In genomic region chr4:173181769-173182374, GRCh38 we compare ENCODE assay signal across 12 cellular contexts. TPM values are rescaled to one million over a fixed set of nuclear protein-coding genes. Genes with fewer than 3 reads are reported as not detected.
A peak's percentile ranks its signal among the peaks of the same experiment; 100 is the strongest.
DNase-seq lines count a peak whose midpoint lies in the region; ATAC-seq, FAIRE-seq and TF ChIP-seq lines count a peak whose summit lies in the region.
"Had no signal": no experiment of that assay in that cellular context is flagged by ENCODE, and none has a peak within 500 bp of the region (broad histone marks: within the 10 kb centered on the region; RNA-seq: fewer than 3 reads in every experiment).

No MANE protein-coding gene starts in this region.

- H3K9ac ChIP-seq in adipocyte (ENCODE audit: low read length) (peak overlapping the region; percentile 55), H9 (ENCODE audit: extremely low read depth, insufficient read length, low read length) (no peak overlapping the region)

- 60 to 65% methylated on average over 3 of the region's 3 CpGs for WGBS in pancreas, 2 donors
- no CpG with 5 or more reads among the region's 3 CpGs for WGBS in H9 (ENCODE audit: extremely low coverage, insufficient read length, low lambda C conversion rate)

- H3K4me1 ChIP-seq in adipocyte (ENCODE audit: control insufficient read depth, insufficient read depth, low read length) = peaks cover 40% of the 10 kb centered on the region
- H3K4me1 ChIP-seq in pancreas = peaks cover 15 to 53% (median 42%) of the 10 kb centered on the region in 3 donors
- peaks cover 10% of the 10 kb centered on the region; the same call in 1 of the 2 replicates for H3K4me1 ChIP-seq in H9 (ENCODE audit: insufficient read depth, low read length)

- H4K8ac ChIP-seq in H9 (replicated peaks; ENCODE audit: insufficient read length, low read depth, low read length) = no peak overlapping the region

- TF ChIP-seq CTCF in pancreas (IDR thresholded peaks at IDR 0.05) (no peak), H9 (conservative IDR thresholded peaks at IDR 0.05) (no peak)

- H3K36me3 Mint-ChIP-seq in H9 (ENCODE audit: insufficient read depth in 1 of 3, low read depth in 3 of 3) = peaks cover 21 to 24% (median 24%) of the 10 kb centered on the region in 3 experiments

- H3K4ac ChIP-seq in H9 (ENCODE audit: low read depth, low read length) = no peak overlapping the region

- no peak overlapping the region for H3K23ac ChIP-seq in H9 (ENCODE audit: insufficient read length, low read depth, low read length)

- no peak overlapping the region for H3K18ac ChIP-seq in H9 (ENCODE audit: insufficient read length, low read depth, low read length)

- H3K14ac ChIP-seq in H9 (ENCODE audit: insufficient read depth, low read length) = no peak overlapping the region

- no peak overlapping the region for H2BK15ac ChIP-seq in H9 (ENCODE audit: low read depth, low read length)

- H2BK120ac ChIP-seq in H9 (ENCODE audit: low read depth, low read length, poor library complexity, severe bottlenecking) = no peak overlapping the region

- no peak overlapping the region for H2AFZ ChIP-seq in H9 (ENCODE audit: low read length)

- peaks cover 3% of the 10 kb centered on the region for H3K79me1 ChIP-seq in H9 (ENCODE audit: insufficient read depth, low read depth, low read length, poor library complexity, severe bottlenecking)

- ATAC-seq in HG02938 (IDR thresholded peaks at IDR 0.05; ENCODE audit: unreplicated experiment) (peak; percentile 81), pancreas (peak; percentile 44 to 73 (median 60))
- ATAC-seq: gastrocnemius medialis had no signal

- no peak overlapping the region for H2BK5ac ChIP-seq in H9 (ENCODE audit: insufficient read length, low read length)

- intact Hi-C loops in pancreas (cut with DNase I) = no loop called here

- H3K27me3 Mint-ChIP-seq in H9 (ENCODE audit: low read depth) = no peaks in the 10 kb centered on the region
- H3K27me3 Mint-ChIP-seq: B cell had no signal

- peaks cover 13 to 23% of the 10 kb centered on the region in 2 experiments for H3K4me1 Mint-ChIP-seq in H9

- H3K23me2 ChIP-seq in H9 (ENCODE audit: insufficient read length, low read depth, low read length, poor library complexity, severe bottlenecking) = no peaks in the 10 kb centered on the region

- H3K79me2 ChIP-seq in H9 (ENCODE audit: insufficient read depth, low read length) = peaks cover 30% of the 10 kb centered on the region; the same call in 1 of the 2 replicates

- H3K27ac Mint-ChIP-seq in H9 = no peak overlapping the region
- H3K27ac Mint-ChIP-seq: B cell had no signal

- DNase-seq in NCI-H1436 treated with DMSO at 0.1 percent for 48 hours (lab: John Stamatoyannopoulos, UW) (peak; percentile 8), NCI-H1436 (lab: John Stamatoyannopoulos, UW) (no peak), adipocyte (ENCODE audit: low read depth) (peak; percentile 58), pancreas (no peak), OCI-M2 (lab: John Stamatoyannopoulos, UW; ENCODE audit: unreplicated experiment) (no peak), 8988T (no peak), H9 (no peak)
- DNase-seq: gastrocnemius medialis, NCI-H446 had no signal

- H3T11ph ChIP-seq in H9 (ENCODE audit: low read length) = no peak overlapping the region

- H4K20me1 ChIP-seq in H9 (ENCODE audit: control insufficient read depth, insufficient read depth, insufficient read length) = no peaks in the 10 kb centered on the region

- no peak overlapping the region for H2BK12ac ChIP-seq in H9 (ENCODE audit: insufficient read length, low read depth, low read length)

- H2AK5ac ChIP-seq in H9 (ENCODE audit: insufficient read length, low read length) = no peak overlapping the region

- no peak overlapping the region for H3K56ac ChIP-seq in H9 (ENCODE audit: insufficient read length, low read depth, low read length)

- FAIRE-seq in pancreas (lab: Jason Lieb, UNC) = peak; percentile 5

- H3K36me3 ChIP-seq in adipocyte (ENCODE audit: control insufficient read depth, insufficient read depth, low read length, severe bottlenecking) (no peaks in the 10 kb centered on the region), pancreas (no peaks in the 10 kb centered on the region)
- H3K36me3 ChIP-seq: gastrocnemius medialis, tibial nerve had no signal

- H3K9me3 ChIP-seq in adipocyte (ENCODE audit: control insufficient read depth, low read length) (no peaks in the 10 kb centered on the region), pancreas (no peaks in the 10 kb centered on the region), H9 (ENCODE audit: control insufficient read depth, low read depth, low read length) (no peaks in the 10 kb centered on the region)
- H3K9me3 ChIP-seq: gastrocnemius medialis, tibial nerve had no signal

- H2BK20ac ChIP-seq in H9 (ENCODE audit: low read depth, low read length, poor library complexity, severe bottlenecking) = no peak overlapping the region

- H3K4me3 ChIP-seq in adipocyte (ENCODE audit: low read length) (peak overlapping the region; percentile 38), pancreas (no peak overlapping the region)
- H3K4me3 ChIP-seq: gastrocnemius medialis, tibial nerve had no signal

- no peak overlapping the region for H4K5ac ChIP-seq in H9 (ENCODE audit: insufficient read length, low read depth, low read length)

- H3K4me2 ChIP-seq in H9 (ENCODE audit: insufficient read depth, insufficient read length, low read length) = no peak overlapping the region

- H3K9me3 Mint-ChIP-seq in H9 = peaks cover 16 to 17% of the 10 kb centered on the region in 2 experiments

- no peak overlapping the region for H3K4me3 Mint-ChIP-seq in H9
- H3K4me3 Mint-ChIP-seq: B cell had no signal

- no peak overlapping the region for H4K91ac ChIP-seq in H9 (ENCODE audit: insufficient read length, low read depth, low read length)

- H3K27ac ChIP-seq in pancreas = no peak overlapping the region
- no peak overlapping the region for H3K27ac ChIP-seq in H9 (ENCODE audit: insufficient read length, low read depth, low read length)
- H3K27ac ChIP-seq: gastrocnemius medialis, tibial nerve had no signal

- no peaks in the 10 kb centered on the region for H3K27me3 ChIP-seq in adipocyte (replicated peaks; ENCODE audit: control insufficient read depth, insufficient read depth, low read length)
- no peaks in the 10 kb centered on the region for H3K27me3 ChIP-seq in pancreas
- no peaks in the 10 kb centered on the region for H3K27me3 ChIP-seq in H9 (ENCODE audit: insufficient read depth, low read length)
- H3K27me3 ChIP-seq: gastrocnemius medialis, tibial nerve had no signal

RNA-seq across cellular contexts. Expression of gene GALNT7, which starts 13.3 kb away (rescaled TPM):
- 10 to 100 TPM; 19.5 to 31.2 (median 26.3) TPM for total RNA-seq in pancreas
- 10 to 100 TPM in 1 of 2 donors, 1 to 10 TPM in 1; 5.7 to 11.6 TPM for polyA plus RNA-seq in pancreas
- 55.3 and 57.3 TPM in 2 replicates for total RNA-seq in H9 (2021)

Comparison
In these comparisons a context has a peak if more than half of its experiments do, and no peak if none do; other contexts are left out.
1. DNase-seq: peak in NCI-H1436 treated with DMSO at 0.1 percent for 48 hours (single experiment) and adipocyte (single experiment); none in NCI-H1436 (single experiment), pancreas (0 of 6), OCI-M2 (single experiment), 8988T (single experiment) and H9 (single experiment).